1 cellular context compared by ENCODE assay signal in genomic region chr9:2241875-2242741, GRCh38.
TF ChIP-seq lines count a peak whose summit lies in the region.

No MANE protein-coding gene starts in this region.

TF ChIP-seq in HepG2, 621 proteins besides CTCF, POLR2A, EP300 and RAD21 (continued from another document):
- TF ChIP-seq TFDP1 (CRISPR knock-in tag; IDR thresholded peaks at IDR 0.05; ENCODE audit: borderline replicate concordance) (peak; percentile 29; the same call in 1 of the 2 replicates), ZNF333 (CRISPR knock-in tag; IDR thresholded peaks at IDR 0.05; ENCODE audit: borderline replicate concordance) (0 out of 2 replicates have a peak, but pooled peaks have one; percentile 32), NR2F6 (IDR thresholded peaks at IDR 0.05) (no peak), NR2F6 (CRISPR knock-in tag; IDR thresholded peaks at IDR 0.05) (peak; percentile 54; the same call in 1 of the 2 replicates), DDIT3 (CRISPR knock-in tag; IDR thresholded peaks at IDR 0.05) (no peak), EZH2 (conservative IDR thresholded peaks at IDR 0.05; ENCODE audit: low read depth, low read length) (no peak), TBL1XR1 (IDR thresholded peaks at IDR 0.05; ENCODE audit: borderline replicate concordance, low read length, partially characterized antibody) (no peak), CEBPG (CRISPR knock-in tag; IDR thresholded peaks at IDR 0.05) (peak; percentile 14; the same call in 1 of the 2 replicates), NFATC3 (CRISPR knock-in tag; IDR thresholded peaks at IDR 0.05) (no peak), ZSCAN9 (CRISPR knock-in tag; IDR thresholded peaks at IDR 0.05; ENCODE audit: borderline replicate concordance) (peak; percentile 66; the same call in 1 of the 2 replicates), AFF4 (CRISPR knock-in tag; IDR thresholded peaks at IDR 0.05) (no peak), ZBTB42 (CRISPR knock-in tag; IDR thresholded peaks at IDR 0.05) (no peak), HHEX (CRISPR knock-in tag; IDR thresholded peaks at IDR 0.05) (no peak), RBAK (CRISPR knock-in tag; IDR thresholded peaks at IDR 0.05) (no peak), HMGA1 (CRISPR knock-in tag; conservative IDR thresholded peaks at IDR 0.05) (no peak), ZNF780A (CRISPR knock-in tag; IDR thresholded peaks at IDR 0.05) (no peak), NFE2 (CRISPR knock-in tag; IDR thresholded peaks at IDR 0.05) (no peak), ADNP (CRISPR knock-in tag; IDR thresholded peaks at IDR 0.05) (no peak; the same call in 1 of the 2 replicates), FIP1L1 (IDR thresholded peaks at IDR 0.05; ENCODE audit: borderline replicate concordance, insufficient read depth, low read depth, low read length) (0 out of 2 replicates have a peak, but pooled peaks have one; percentile 61)
